Comparison of ENCODE assay signal across 22 cellular contexts in genomic region chr3:160154033-160154432, GRCh38.
A peak's percentile ranks its signal among the peaks of the same experiment; 100 is the strongest.
DNase-seq lines count a peak whose midpoint lies in the region; ATAC-seq, FAIRE-seq and TF ChIP-seq lines count a peak whose summit lies in the region.
"Had no signal": no experiment of that assay in that cellular context is flagged by ENCODE, and none has a peak within 500 bp of the region (broad histone marks: within the 10 kb centered on the region; RNA-seq: fewer than 3 reads in every experiment).

No MANE protein-coding gene starts in this region.

- peaks cover 17% of the 10 kb centered on the region; the same call in 1 of the 2 replicates for H3K4me1 ChIP-seq in PC-3 (ENCODE audit: insufficient read depth, low read length)
- H3K4me1 ChIP-seq: suprapubic skin had no signal

- no peaks in the 10 kb centered on the region for H3K36me3 Mint-ChIP-seq in activated T-cell treated with anti-CD3 and anti-CD28 coated beads, Interleukin-2, amount 50 U/mL, for 72 hours (ENCODE audit: insufficient read depth in 2 of 2)
- no peaks in the 10 kb centered on the region for H3K36me3 Mint-ChIP-seq in activated T-cell treated with anti-CD3 and anti-CD28 coated beads, Interleukin-2, amount 50 U/mL, for 4 hours (ENCODE audit: insufficient read depth)
- H3K36me3 Mint-ChIP-seq in type B pancreatic cell: no peaks in the 10 kb centered on the region
- H3K36me3 Mint-ChIP-seq: CD4-positive, alpha-beta memory T cell; natural killer cell had no signal

- no peaks in the 10 kb centered on the region for H3K27me3 ChIP-seq in PC-3 (ENCODE audit: low read length)
- H3K27me3 ChIP-seq: suprapubic skin had no signal

- no peak overlapping the region for H2AFZ ChIP-seq in PC-3 (ENCODE audit: low read length)

- no peaks in the 10 kb centered on the region for H3K36me3 ChIP-seq in PC-3 (ENCODE audit: low read depth, low read length)
- H3K36me3 ChIP-seq: suprapubic skin had no signal

- no peak overlapping the region for H3K27ac ChIP-seq in PC-3 (ENCODE audit: low read length)
- H3K27ac ChIP-seq: suprapubic skin had no signal

- CTCF ChIA-PET in PC-3 (lab: Charles Lee): no interaction called here

- H3K9me3 ChIP-seq in PC-3 (ENCODE audit: low read length): no peaks in the 10 kb centered on the region
- H3K9me3 ChIP-seq: suprapubic skin had no signal

- no peaks in the 10 kb centered on the region for H3F3A ChIP-seq in PC-3 (ENCODE audit: low read length, unreplicated experiment)

- H3K4me2 ChIP-seq in PC-3 (ENCODE audit: low read length): no peak overlapping the region

- POLR2A ChIA-PET in PC-3 (lab: Charles Lee; ENCODE audit: unreplicated experiment): interaction anchor here (0.6 kb wide), 2 partner anchors 29 to 166 kb away, joined by 3 read pairs; no protein-coding TSS in a partner anchor

- DNase-seq in activated T-cell treated with anti-CD3 and anti-CD28 coated beads, Interleukin-2, amount 50 U/mL, for 72 hours: peak in 1 of 2 donors; percentile 5
- DNase-seq in activated T-cell treated with anti-CD3 and anti-CD28 coated beads, Interleukin-2, amount 50 U/mL, for 4 hours: no peak
- peak; percentile 58 for DNase-seq in PC-3
- DNase-seq in fibroblast of pulmonary artery (ENCODE audit: low read depth): peak; percentile 27
- DNase-seq in urothelium cell line (ENCODE audit: low spot score): peak; percentile 26
- DNase-seq in type B pancreatic cell (ENCODE audit: extremely low spot score, unreplicated experiment): no peak
- no peak for DNase-seq in activated naive CD4-positive, alpha-beta T cell treated with anti-CD3 and anti-CD28 coated beads, Interleukin-2, amount 50 U/mL, for 16 hours
- DNase-seq: activated CD4-positive, alpha-beta T cell treated with anti-CD3 and anti-CD28 coated beads, Interleukin-2, amount 50 U/mL, for 4 hours; activated T-cell treated with anti-CD3 and anti-CD28 coated beads, Interleukin-2, amount 50 U/mL, for 48 hours; CD4-positive, alpha-beta memory T cell; cerebellar nuclear complex; effector memory CD4-positive, alpha-beta T cell; islet precursor cell; MM.1S; natural killer cell; NCI-H187; posterior cingulate gyrus; small intestine; stimulated activated CD4-positive, alpha-beta T cell treated with anti-CD3 and anti-CD28 coated beads, Interleukin-4, amount 100 ng/mL, for 4 hours; SW 1271 had no signal

- ATAC-seq in activated T-cell treated with anti-CD3 and anti-CD28 coated beads, Interleukin-2, amount 50 U/mL, for 72 hours (replicated peaks in 1 of 2): peak; percentile 76 to 85
- no peak for ATAC-seq in activated T-cell treated with anti-CD3 and anti-CD28 coated beads, Interleukin-2, amount 50 U/mL, for 4 hours
- peak; percentile 52 for ATAC-seq in PC-3
- ATAC-seq in GM19324 (IDR thresholded peaks at IDR 0.05; ENCODE audit: low FRiP score, unreplicated experiment): no peak
- ATAC-seq: natural killer cell had no signal

- no peak overlapping the region for H3K4me3 Mint-ChIP-seq in activated T-cell treated with anti-CD3 and anti-CD28 coated beads, Interleukin-2, amount 50 U/mL, for 72 hours
- no peak overlapping the region for H3K4me3 Mint-ChIP-seq in activated T-cell treated with anti-CD3 and anti-CD28 coated beads, Interleukin-2, amount 50 U/mL, for 4 hours
- H3K4me3 Mint-ChIP-seq in type B pancreatic cell: no peak overlapping the region
- H3K4me3 Mint-ChIP-seq: CD4-positive, alpha-beta memory T cell; natural killer cell had no signal

- H3K9ac ChIP-seq in PC-3 (ENCODE audit: low read length): no peak overlapping the region

- FAIRE-seq in urothelium cell line (lab: Jason Lieb, UNC): no peak
- FAIRE-seq: small intestine had no signal

- H3K27me3 Mint-ChIP-seq in activated T-cell treated with anti-CD3 and anti-CD28 coated beads, Interleukin-2, amount 50 U/mL, for 72 hours (ENCODE audit: low read depth): peaks cover 9% of the 10 kb centered on the region
- H3K27me3 Mint-ChIP-seq in activated T-cell treated with anti-CD3 and anti-CD28 coated beads, Interleukin-2, amount 50 U/mL, for 4 hours (ENCODE audit: low read depth): peaks cover under 1% of the 10 kb centered on the region
- peaks cover 5% of the 10 kb centered on the region for H3K27me3 Mint-ChIP-seq in type B pancreatic cell

- intact Hi-C loops in PC-3 (cut with micrococcal nuclease): no loop called here

- TF ChIP-seq CTCF in PC-3 (conservative IDR thresholded peaks at IDR 0.05; ENCODE audit: low read depth, low read length) (no peak), fibroblast of pulmonary artery (IDR thresholded peaks at IDR 0.05; ENCODE audit: low read length, missing control alignments) (no peak), type B pancreatic cell (conservative IDR thresholded peaks at IDR 0.05) (no peak)

- no peaks in the 10 kb centered on the region for H3K79me2 ChIP-seq in PC-3 (ENCODE audit: low read length)

- H3K9me3 Mint-ChIP-seq in activated T-cell treated with anti-CD3 and anti-CD28 coated beads, Interleukin-2, amount 50 U/mL, for 72 hours: no peaks in the 10 kb centered on the region
- H3K9me3 Mint-ChIP-seq in activated T-cell treated with anti-CD3 and anti-CD28 coated beads, Interleukin-2, amount 50 U/mL, for 4 hours: no peaks in the 10 kb centered on the region
- no peaks in the 10 kb centered on the region for H3K9me3 Mint-ChIP-seq in type B pancreatic cell
- H3K9me3 Mint-ChIP-seq: natural killer cell had no signal

- H4K20me1 ChIP-seq in PC-3 (ENCODE audit: low read length): no peaks in the 10 kb centered on the region

- H3K27ac Mint-ChIP-seq in activated T-cell treated with anti-CD3 and anti-CD28 coated beads, Interleukin-2, amount 50 U/mL, for 72 hours: no peak overlapping the region
- H3K27ac Mint-ChIP-seq in type B pancreatic cell: no peak overlapping the region
- H3K27ac Mint-ChIP-seq: CD4-positive, alpha-beta memory T cell; natural killer cell had no signal

- no peaks in the 10 kb centered on the region for H3K9me2 ChIP-seq in PC-3 (replicated peaks; ENCODE audit: low read length)

- BruUV-seq in PC-3 (replicated peaks; lab: Mats Ljungman, UMichigan): no TSS peak

- H3K4me1 Mint-ChIP-seq in activated T-cell treated with anti-CD3 and anti-CD28 coated beads, Interleukin-2, amount 50 U/mL, for 72 hours (ENCODE audit: low read depth): peaks cover 6% of the 10 kb centered on the region
- H3K4me1 Mint-ChIP-seq in activated T-cell treated with anti-CD3 and anti-CD28 coated beads, Interleukin-2, amount 50 U/mL, for 4 hours (ENCODE audit: low read depth): no peaks in the 10 kb centered on the region
- H3K4me1 Mint-ChIP-seq in type B pancreatic cell (ENCODE audit: unreplicated experiment): peaks cover 6% of the 10 kb centered on the region
- H3K4me1 Mint-ChIP-seq: CD4-positive, alpha-beta memory T cell; natural killer cell had no signal

- H3K4me3 ChIP-seq in PC-3 (ENCODE audit: low read length) (no peak overlapping the region), fibroblast of pulmonary artery (replicated peaks; ENCODE audit: low read depth, low read length) (no peak overlapping the region)
- H3K4me3 ChIP-seq: suprapubic skin had no signal

Comparison
In these comparisons a context has a peak if more than half of its experiments do, and no peak if none do; other contexts are left out.
1. ATAC-seq: peak in activated T-cell treated with anti-CD3 and anti-CD28 coated beads, Interleukin-2, amount 50 U/mL, for 72 hours (2 of 2) and PC-3 (single experiment); none in activated T-cell treated with anti-CD3 and anti-CD28 coated beads, Interleukin-2, amount 50 U/mL, for 4 hours (0 of 2) and GM19324 (single experiment).
2. DNase-seq: peak in PC-3 (single experiment), fibroblast of pulmonary artery (single experiment) and urothelium cell line (single experiment); none in activated T-cell treated with anti-CD3 and anti-CD28 coated beads, Interleukin-2, amount 50 U/mL, for 4 hours (single experiment), type B pancreatic cell (single experiment) and activated naive CD4-positive, alpha-beta T cell treated with anti-CD3 and anti-CD28 coated beads, Interleukin-2, amount 50 U/mL, for 16 hours (single experiment).